Comparison of ENCODE assay signal across 15 cellular contexts in genomic region chr17:43601280-43602050, GRCh38. TPM values are rescaled to one million over a fixed set of nuclear protein-coding genes. Genes with fewer than 3 reads are reported as not detected.
DNase-seq lines count a peak whose midpoint lies in the region; ATAC-seq and TF ChIP-seq lines count a peak whose summit lies in the region.
"Had no signal": no experiment of that assay in that cellular context is flagged by ENCODE, and none has a peak within 500 bp of the region (broad histone marks: within the 10 kb centered on the region; RNA-seq: fewer than 3 reads in every experiment).

No MANE protein-coding gene starts in this region.

- no peak for ATAC-seq in HG03025 (IDR thresholded peaks at IDR 0.05; ENCODE audit: low FRiP score, unreplicated experiment)
- ATAC-seq in GM18907 (IDR thresholded peaks at IDR 0.05; ENCODE audit: unreplicated experiment): no peak
- ATAC-seq: activated CD8-positive, alpha-beta T cell treated with anti-CD3 and anti-CD28 coated beads, Interleukin-2, amount 10 ng/mL, durations not matched to agents 7 days and 5 days had no signal

- H3K4me3 ChIP-seq in fibroblast of the aortic adventitia (ENCODE audit: low read depth, low read length): no peak overlapping the region

- no peaks in the 10 kb centered on the region for H3K9me3 Mint-ChIP-seq in progenitor cell of endocrine pancreas (ENCODE audit: low read depth)

- H3K27ac Mint-ChIP-seq in progenitor cell of endocrine pancreas: peak overlapping the region; percentile 59
- H3K27ac Mint-ChIP-seq: activated CD8-positive, alpha-beta T cell treated with anti-CD3 and anti-CD28 coated beads, Interleukin-2, amount 10 ng/mL, durations not matched to agents 7 days and 5 days had no signal

- peaks cover 5% of the 10 kb centered on the region for H3K27me3 Mint-ChIP-seq in progenitor cell of endocrine pancreas

- no peaks in the 10 kb centered on the region for H3K36me3 Mint-ChIP-seq in progenitor cell of endocrine pancreas (ENCODE audit: insufficient read depth)

- H3K4me3 Mint-ChIP-seq in progenitor cell of endocrine pancreas (ENCODE audit: low read depth): no peak overlapping the region
- H3K4me3 Mint-ChIP-seq: activated CD8-positive, alpha-beta T cell treated with anti-CD3 and anti-CD28 coated beads, Interleukin-2, amount 10 ng/mL, durations not matched to agents 7 days and 5 days had no signal

- TF ChIP-seq CTCF in C4-2B (conservative IDR thresholded peaks at IDR 0.05) (no peak), fibroblast of the aortic adventitia (IDR thresholded peaks at IDR 0.05; ENCODE audit: insufficient read depth, low read length) (no peak), progenitor cell of endocrine pancreas (IDR thresholded peaks at IDR 0.05; ENCODE audit: unreplicated experiment) (no peak)

- DNase-seq in NCI-H69 (lab: John Stamatoyannopoulos, UW): peak; percentile 60
- peak; percentile 51 for DNase-seq in fibroblast of the aortic adventitia (ENCODE audit: low read depth)
- DNase-seq in progenitor cell of endocrine pancreas (ENCODE audit: low spot score, unreplicated experiment): no peak
- no peak for DNase-seq in KG1 (lab: John Stamatoyannopoulos, UW)
- DNase-seq in pons (ENCODE audit: low spot score): no peak
- DNase-seq: activated CD8-positive, alpha-beta T cell treated with anti-CD3 and anti-CD28 coated beads, Interleukin-2, amount 10 ng/mL, durations not matched to agents 7 days and 5 days; activated gamma-delta T cell treated with Interleukin-2 at 50 U/mL for 16 hours; central memory CD4-positive, alpha-beta T cell; NCI-H1436; stimulated activated CD4-positive, alpha-beta T cell treated with anti-CD3 and anti-CD28 coated beads, Interleukin-4, amount 100 ng/mL, for 24 hours; stimulated activated naive CD4-positive, alpha-beta T cell had no signal

- peaks cover 2% of the 10 kb centered on the region for H3K4me1 Mint-ChIP-seq in progenitor cell of endocrine pancreas (ENCODE audit: low read depth)

- H3K27ac ChIP-seq in C4-2B: peak overlapping the region; percentile 12; the same call in 1 of the 2 replicates

RNA-seq across cellular contexts. Expression of gene ETV4, which starts 55.3 kb away (rescaled TPM):
- total RNA-seq in fibroblast of the aortic adventitia (ENCODE audit: low replicate concordance) (0.41 and 6.1 TPM in 2 replicates), progenitor cell of endocrine pancreas (79.5 and 84.3 TPM in 2 replicates)
- total RNA-seq: mononuclear cell had no signal

Comparison
In these comparisons a context has a peak if more than half of its experiments do, and no peak if none do; other contexts are left out.
1. DNase-seq: peak in NCI-H69 (single experiment) and fibroblast of the aortic adventitia (single experiment); none in progenitor cell of endocrine pancreas (single experiment), KG1 (single experiment) and pons (single experiment).
2. RNA of gene ETV4, which starts 55.3 kb away (total RNA-seq): 79.5 to 84.3 TPM in progenitor cell of endocrine pancreas; 0.41 to 6.1 TPM in fibroblast of the aortic adventitia; every median in the first group is over 10 times any median in the second.